In the genomic region with DNA sequence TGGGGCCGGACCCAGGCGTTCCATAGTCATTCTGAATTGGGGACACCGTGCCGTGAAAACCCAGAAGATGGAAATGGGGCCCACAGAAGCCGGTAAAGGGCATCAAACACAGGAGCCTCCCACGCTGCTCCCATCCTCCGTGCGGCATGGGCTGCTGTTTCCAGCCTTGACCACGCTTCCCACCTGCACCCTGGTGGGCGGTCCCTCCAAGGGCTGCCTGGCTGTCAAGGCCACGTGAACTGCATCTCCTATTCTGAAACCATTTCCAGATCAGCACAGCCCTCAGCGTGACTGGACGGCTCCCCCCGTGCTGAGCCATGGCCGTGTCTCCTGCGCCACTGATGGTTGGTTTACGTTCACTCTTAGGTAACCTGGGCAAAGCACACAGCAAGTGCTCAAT, we compare ENCODE assay signal across 26 cellular contexts. TPM values are rescaled to one million over a fixed set of nuclear protein-coding genes. Genes with fewer than 3 reads are reported as not detected.
"Had no signal": no experiment of that assay in that cellular context is flagged by ENCODE, and none has a peak within 500 bp of the region (broad histone marks: within the 10 kb centered on the region; RNA-seq: fewer than 3 reads in every experiment).

No MANE protein-coding gene starts in this region.

- H3K4me1 ChIP-seq: SJCRH30 had no signal

- ATAC-seq: K562, Panc1, PC-3, SK-N-SH treated with all-trans-retinoic acid at 6 μM for 48 hours had no signal

- H3K36me3 Mint-ChIP-seq: IgD-negative memory B cell had no signal

- DNase-seq: Kasumi-1; MM.1S; NCI-H1092 treated with DMSO at 0.1 percent for 48 hours; NCI-H1436; NCI-H187; NCI-H2029; NCI-H2081 treated with DMSO at 0.1 percent for 48 hours; NCI-H2171; NCI-H226; NCI-H446; NCI-H510A; NCI-H524 treated with DMSO at 0.1 percent for 48 hours; NCI-H69; NCI-H774; NK-92 treated with Interleukin-12 subunit alpha and Interleukin-12 subunit beta, amount 100 ng/mL, for 24 hours; PC-3; SHP77 treated with DMSO at 0.1 percent for 48 hours; SJCRH30 had no signal

- H3K27me3 ChIP-seq: SJCRH30 had no signal

- H3K4me1 Mint-ChIP-seq: IgD-negative memory B cell had no signal

- H3K4me3 ChIP-seq: K562, SJCRH30 had no signal

- H3K4me3 Mint-ChIP-seq: IgD-negative memory B cell had no signal

- H3K27me3 Mint-ChIP-seq: IgD-negative memory B cell had no signal

- H3K9me3 ChIP-seq: SJCRH30 had no signal

- H3K27ac Mint-ChIP-seq: IgD-negative memory B cell had no signal

- H3K27ac ChIP-seq: KMS-11, RWPE1, SJCRH30 had no signal

- H3K9me3 Mint-ChIP-seq: IgD-negative memory B cell had no signal

- H3K36me3 ChIP-seq: SJCRH30 had no signal

RNA-seq across cellular contexts. Expression of a gene that starts 14.1 kb away (rescaled TPM):
- total RNA-seq: K562, M059J, OCI-LY7 had no signal
